26 cellular contexts compared by ENCODE assay signal in the genomic region with DNA sequence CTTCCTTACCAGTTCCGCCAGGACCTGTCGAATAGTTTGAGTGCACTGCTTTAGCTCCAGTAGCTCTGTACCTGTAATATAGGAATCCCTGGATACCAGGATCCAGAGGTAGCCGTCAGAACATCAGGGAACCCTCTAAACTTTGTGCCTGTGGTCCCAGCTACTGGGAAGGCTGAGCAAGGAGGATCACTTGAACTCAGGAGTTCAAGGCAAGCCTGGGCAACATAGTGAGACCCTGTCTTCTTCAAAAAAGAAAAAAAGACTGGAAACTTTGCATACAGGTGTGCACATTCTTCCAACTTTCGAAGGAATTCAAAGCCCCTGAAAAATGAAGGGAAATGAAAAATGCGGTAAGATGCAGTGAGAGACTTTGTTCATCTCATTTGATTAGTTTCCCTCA.
"Had no signal": no experiment of that assay in that cellular context is flagged by ENCODE, and none has a peak within 500 bp of the region (broad histone marks: within the 10 kb centered on the region; RNA-seq: fewer than 3 reads in every experiment).

No MANE protein-coding gene starts in this region.

- H3K4me2 ChIP-seq: hepatocyte, neural progenitor cell had no signal

- H3K4me3 Mint-ChIP-seq: activated CD4-positive, alpha-beta T cell treated with anti-CD3 and anti-CD28 coated beads, Interleukin-2, amount 10 ng/mL, durations not matched to agents 7 days and 5 days; activated naive CD4-positive, alpha-beta T cell treated with anti-CD3 and anti-CD28 coated beads, Interleukin-2, amount 50 U/mL, for 24 hours; activated T-helper 1 cell treated with anti-CD3 and anti-CD28 coated beads, Interleukin-12 subunit alpha, Interleukin-12 subunit beta, Interleukin-2, Interleukin-4 antibody, amounts not matched to agents 30 ng/mL and 10 ng/mL and 1 ng/mL, durations not matched to agents 14 hours and 24 hours and 36 hours; central memory CD8-positive, alpha-beta T cell; neural progenitor cell had no signal

- DNase-seq: activated CD4-positive, alpha-beta T cell treated with anti-CD3 and anti-CD28 coated beads for 1 hour; activated CD4-positive, alpha-beta T cell treated with anti-CD3 and anti-CD28 coated beads, Interleukin-2, amount 10 ng/mL, durations not matched to agents 7 days and 5 days; activated gamma-delta T cell; anterior cingulate cortex; dermis blood vessel endothelial cell; effector CD4-positive, alpha-beta T cell; glutamatergic neuron; left cardiac atrium; left ventricle myocardium superior; mucosa of descending colon; right cardiac atrium; spleen; stimulated activated naive CD8-positive, alpha-beta T cell treated with anti-CD3 and anti-CD28 coated beads, Interleukin-15, Interleukin-2, amounts not matched to agents 100 U/mL and 50 U/mL, for 24 hours; T1000; testis; transverse colon; WERI-Rb-1 had no signal

- FAIRE-seq: bronchial epithelial cell, endometrium, frontal cortex, keratinocyte had no signal

- H3K9ac ChIP-seq: neural progenitor cell had no signal

- H3K27me3 Mint-ChIP-seq: activated CD4-positive, alpha-beta T cell treated with anti-CD3 and anti-CD28 coated beads, Interleukin-2, amount 10 ng/mL, durations not matched to agents 7 days and 5 days; activated naive CD4-positive, alpha-beta T cell treated with anti-CD3 and anti-CD28 coated beads, Interleukin-2, amount 50 U/mL, for 24 hours; central memory CD8-positive, alpha-beta T cell had no signal

- H3K4me1 ChIP-seq: neural progenitor cell, testis, transverse colon had no signal

- H3K27me3 ChIP-seq: hepatocyte, neural progenitor cell, spleen, testis, transverse colon had no signal

- H3K27ac ChIP-seq: hepatocyte, neural progenitor cell, testis, transverse colon, WERI-Rb-1 had no signal

- ATAC-seq: left cardiac atrium; left ventricle myocardium superior; mucosa of descending colon; right cardiac atrium; stimulated activated naive CD8-positive, alpha-beta T cell treated with anti-CD3 and anti-CD28 coated beads, Interleukin-15, Interleukin-2, amounts not matched to agents 100 U/mL and 50 U/mL, for 24 hours had no signal

- H3K9me3 ChIP-seq: mucosa of descending colon, spleen, testis, transverse colon had no signal

- H3K4me3 ChIP-seq: hepatocyte, mucosa of descending colon, neural progenitor cell, spleen, testis, transverse colon had no signal

- H2AFZ ChIP-seq: hepatocyte, neural progenitor cell had no signal

- H3K27ac Mint-ChIP-seq: activated CD4-positive, alpha-beta T cell treated with anti-CD3 and anti-CD28 coated beads, Interleukin-2, amount 10 ng/mL, durations not matched to agents 7 days and 5 days; activated T-helper 1 cell treated with anti-CD3 and anti-CD28 coated beads, Interleukin-12 subunit alpha, Interleukin-12 subunit beta, Interleukin-2, Interleukin-4 antibody, amounts not matched to agents 30 ng/mL and 10 ng/mL and 1 ng/mL, durations not matched to agents 14 hours and 24 hours and 36 hours; neural progenitor cell had no signal

- H3K9me3 Mint-ChIP-seq: activated CD4-positive, alpha-beta T cell treated with anti-CD3 and anti-CD28 coated beads, Interleukin-2, amount 10 ng/mL, durations not matched to agents 7 days and 5 days; activated naive CD4-positive, alpha-beta T cell treated with anti-CD3 and anti-CD28 coated beads, Interleukin-2, amount 50 U/mL, for 24 hours; activated T-helper 1 cell treated with anti-CD3 and anti-CD28 coated beads, Interleukin-12 subunit alpha, Interleukin-12 subunit beta, Interleukin-2, Interleukin-4 antibody, amounts not matched to agents 30 ng/mL and 10 ng/mL and 1 ng/mL, durations not matched to agents 14 hours and 24 hours and 36 hours; central memory CD8-positive, alpha-beta T cell; neural progenitor cell had no signal
